In genomic region chr12:30440826-30441602, GRCh38 we compare ENCODE assay signal across 8 cellular contexts.
A peak's percentile ranks its signal among the peaks of the same experiment; 100 is the strongest.
DNase-seq lines count a peak whose midpoint lies in the region; ATAC-seq, FAIRE-seq and TF ChIP-seq lines count a peak whose summit lies in the region.

No MANE protein-coding gene starts in this region.

- TF ChIP-seq POLR2A in endothelial cell of umbilical vein (IDR thresholded peaks at IDR 0.05; ENCODE audit: low read depth, low read length) = no peak

- TF ChIP-seq CTCF in cardiac muscle cell (IDR thresholded peaks at IDR 0.05; ENCODE audit: low read depth, low read length) (peak; percentile 75), endothelial cell of umbilical vein (IDR thresholded peaks at IDR 0.05; ENCODE audit: extremely low read depth in 1 of 2, insufficient read depth in 1 of 2, low read depth in 1 of 2, low read length in 2 of 2) (peak; percentile 14 to 60)

- H3K4me1 ChIP-seq in cardiac muscle cell (ENCODE audit: low read depth) (peaks cover 20% of the 10 kb centered on the region), endothelial cell of umbilical vein (ENCODE audit: control insufficient read depth, extremely low read depth, insufficient read depth, low read length) (no peaks in the 10 kb centered on the region)

- FAIRE-seq in endothelial cell of umbilical vein (lab: Jason Lieb, UNC) = no peak
- no peak for FAIRE-seq in urothelium cell line (lab: Jason Lieb, UNC)

- H3K27me3 ChIP-seq in cardiac muscle cell = no peaks in the 10 kb centered on the region
- peaks cover 1 to 3% of the 10 kb centered on the region in 2 experiments for H3K27me3 ChIP-seq in endothelial cell of umbilical vein (ENCODE audit: control insufficient read depth in 2 of 2, insufficient read depth in 2 of 2, low read length in 2 of 2)

- no TSS peak for BruUV-seq in endothelial cell of umbilical vein (replicated peaks; lab: Mats Ljungman, UMichigan)

- POLR2A ChIA-PET in endothelial cell of umbilical vein (lab: Charles Lee) = no interaction called here

- ATAC-seq in Right ventricle myocardium superior (ENCODE audit: poor library complexity) (no peak), GM19395 (IDR thresholded peaks at IDR 0.05; ENCODE audit: unreplicated experiment) (no peak), HG03097 (IDR thresholded peaks at IDR 0.05; ENCODE audit: low FRiP score, unreplicated experiment) (no peak)

- H3K36me3 ChIP-seq in cardiac muscle cell (no peaks in the 10 kb centered on the region), endothelial cell of umbilical vein (ENCODE audit: control insufficient read depth in 2 of 2, extremely low read depth in 1 of 2, insufficient read depth in 2 of 2, low read length in 2 of 2) (no peaks in the 10 kb centered on the region)

- no peak overlapping the region for H3K4me3 ChIP-seq in cardiac muscle cell
- H3K4me3 ChIP-seq in endothelial cell of umbilical vein (replicated peaks in 1 of 3; ENCODE audit: insufficient read depth in 1 of 3, low read depth in 1 of 3, low read length in 3 of 3) = no peak overlapping the region

- no peak overlapping the region for H3K9ac ChIP-seq in endothelial cell of umbilical vein (replicated peaks; ENCODE audit: extremely low read depth, insufficient read depth, low read length)

- H4K20me1 ChIP-seq in endothelial cell of umbilical vein (replicated peaks; ENCODE audit: control insufficient read depth, extremely low read depth, insufficient read depth, low read length) = no peaks in the 10 kb centered on the region

- intact Hi-C loops in Right ventricle myocardium superior (cut with DNase I) = no loop called here
- intact Hi-C loops in endothelial cell of umbilical vein (cut with micrococcal nuclease) = no loop called here

- peak; percentile 62 to 66 for DNase-seq in cardiac muscle cell (ENCODE audit: low read depth in 1 of 2, low spot score in 1 of 2)
- no peak for DNase-seq in Right ventricle myocardium superior
- peak; percentile 84 for DNase-seq in NCI-H69 (lab: John Stamatoyannopoulos, UW)
- DNase-seq in endothelial cell of umbilical vein (ENCODE audit: low read depth, low spot score) = peak; percentile 26
- peak; percentile 23 for DNase-seq in urothelium cell line (ENCODE audit: low spot score)
- DNase-seq in activated gamma-delta T cell treated with Interleukin-2 at 50 U/mL for 16 hours = no peak

- no peaks in the 10 kb centered on the region for H3K79me2 ChIP-seq in endothelial cell of umbilical vein (ENCODE audit: control insufficient read depth, insufficient read depth, low read length)

- CTCF ChIA-PET in endothelial cell of umbilical vein (lab: Charles Lee) = interaction anchor here (0.7 to 2.2 kb wide), 7 partner anchors 8 to 921 kb away, joined by 3 to 9 read pairs (median 3); no protein-coding TSS in a partner anchor

- no peak overlapping the region for H3K4me2 ChIP-seq in endothelial cell of umbilical vein (ENCODE audit: insufficient read depth, low read length)

- dilution Hi-C loops in endothelial cell of umbilical vein (cut with MboI; ENCODE audit: extremely low pct_ligation_motif_present, low sequenced_read_pairs) = no loop called here

- H2AFZ ChIP-seq in endothelial cell of umbilical vein (ENCODE audit: low read depth, low read length) = no peak overlapping the region

- no peaks in the 10 kb centered on the region for H3K9me1 ChIP-seq in endothelial cell of umbilical vein (replicated peaks; ENCODE audit: control insufficient read depth, extremely low read depth, insufficient read depth, low read length)

- no peak overlapping the region for H3K27ac ChIP-seq in cardiac muscle cell
- H3K27ac ChIP-seq in endothelial cell of umbilical vein (ENCODE audit: insufficient read depth, low read depth, low read length) = no peak overlapping the region

- H3K9me3 ChIP-seq in cardiac muscle cell (ENCODE audit: low read depth) (no peaks in the 10 kb centered on the region), endothelial cell of umbilical vein (replicated peaks; ENCODE audit: control insufficient read depth, insufficient read depth, low read length) (no peaks in the 10 kb centered on the region)

TF ChIP-seq in endothelial cell of umbilical vein, 7 proteins besides CTCF, POLR2A, EP300 and RAD21:
- TF ChIP-seq MYC (IDR thresholded peaks at IDR 0.05; ENCODE audit: low read depth, low read length) = no peak
- no peak for TF ChIP-seq GATA2 (IDR thresholded peaks at IDR 0.05; ENCODE audit: insufficient read depth, insufficient read length, low read depth, low read length)
- no peak for TF ChIP-seq FOS (IDR thresholded peaks at IDR 0.05; ENCODE audit: borderline replicate concordance, insufficient read depth, low read length)
- no peak for TF ChIP-seq EZH2 (IDR thresholded peaks at IDR 0.05; ENCODE audit: borderline replicate concordance, low read depth, low read length, severe bottlenecking)
- TF ChIP-seq POLR2AphosphoS5 (IDR thresholded peaks at IDR 0.05; ENCODE audit: insufficient read depth, low read depth, low read length) = no peak
- TF ChIP-seq JUN (IDR thresholded peaks at IDR 0.05; ENCODE audit: borderline replicate concordance, insufficient read depth, insufficient read length, low read depth) = no peak
- no peak for TF ChIP-seq MAX (IDR thresholded peaks at IDR 0.05; ENCODE audit: insufficient read depth, insufficient read length)

Comparison
In these comparisons a context has a peak if more than half of its experiments do, and no peak if none do; other contexts are left out.
1. DNase-seq: peak in cardiac muscle cell (2 of 2), NCI-H69 (single experiment), endothelial cell of umbilical vein (single experiment) and urothelium cell line (single experiment); none in Right ventricle myocardium superior (single experiment) and activated gamma-delta T cell treated with Interleukin-2 at 50 U/mL for 16 hours (single experiment).